Comparison of ENCODE assay signal across 8 cellular contexts in genomic region chr7:128869944-128870285, GRCh38. TPM values are rescaled to one million over a fixed set of nuclear protein-coding genes. Genes with fewer than 3 reads are reported as not detected.
DNase-seq lines count a peak whose midpoint lies in the region; ATAC-seq, FAIRE-seq and TF ChIP-seq lines count a peak whose summit lies in the region.

No MANE protein-coding gene starts in this region.

- TF ChIP-seq RAD21 in A549 (conservative IDR thresholded peaks at IDR 0.05 in 1 of 2, IDR thresholded peaks at IDR 0.05 in 1 of 2), result no peak

- H3K27ac Mint-ChIP-seq in immature natural killer cell, result no peak overlapping the region

- DNase-seq in A549 (ENCODE audit: low read depth in 1 of 2, low spot score in 1 of 2), result no peak
- DNase-seq in activated T-cell treated with anti-CD3 and anti-CD28 coated beads, Interleukin-2, amount 50 U/mL, for 48 hours, result peak; percentile 43 to 56
- no peak for DNase-seq in immature natural killer cell
- DNase-seq in thoracic aorta (ENCODE audit: low spot score), result no peak
- DNase-seq in DMS79 (lab: John Stamatoyannopoulos, UW), result no peak
- DNase-seq in frontal cortex (ENCODE audit: low spot score in 2 of 2), result no peak

- H3K9me3 ChIP-seq in A549 (no peaks in the 10 kb centered on the region), thoracic aorta (no peaks in the 10 kb centered on the region)

- no peak for TF ChIP-seq CTCF in A549 (IDR thresholded peaks at IDR 0.05)
- TF ChIP-seq CTCF in thoracic aorta (IDR thresholded peaks at IDR 0.05), result no peak

- H3K27ac ChIP-seq in A549 (peak overlapping the region; percentile 46 to 84; a peak in 4 of 6 replicates), thoracic aorta (no peak overlapping the region)

- peaks cover 0 to 8% (median 4%) of the 10 kb centered on the region in 3 donors for H3K36me3 Mint-ChIP-seq in immature natural killer cell

- H3K27me3 Mint-ChIP-seq in immature natural killer cell (ENCODE audit: low read depth in 3 of 3), result peaks cover 0 to 2% (median 2%) of the 10 kb centered on the region in 3 donors

- POLR2A ChIA-PET in A549 (lab: Yijun Ruan, JAX), result no interaction called here

- peak overlapping the region; percentile 47 for H3K4me3 ChIP-seq in A549
- peak overlapping the region; percentile 79 for H3K4me3 ChIP-seq in thoracic aorta

- peaks cover 12 to 23% of the 10 kb centered on the region in 2 donors for H3K4me1 Mint-ChIP-seq in immature natural killer cell

- peak overlapping the region; percentile 95 for H3K4me2 ChIP-seq in A549

- peaks cover 9% of the 10 kb centered on the region; the same call in 1 of the 3 replicates for H3K4me1 ChIP-seq in A549
- H3K4me1 ChIP-seq in thoracic aorta (ENCODE audit: control insufficient read depth in 1 of 2, low read depth in 2 of 2), result peaks cover 3 to 16% of the 10 kb centered on the region in 2 donors

- no peak for TF ChIP-seq EP300 in A549 (IDR thresholded peaks at IDR 0.05)

- no peak for TF ChIP-seq POLR2A in A549 (IDR thresholded peaks at IDR 0.05; ENCODE audit: low read length)

- CTCF ChIA-PET in A549 (lab: Yijun Ruan, JAX), result interaction anchor here (17.4 kb wide), 1 partner anchor 13 kb away, joined by 225 read pairs; no protein-coding TSS in a partner anchor

- 88% methylated on average over 12 of the region's 30 CpGs for WGBS in A549 (ENCODE audit: missing lambda C conversion rate)

- ATAC-seq in A549, result no peak
- ATAC-seq in GM21825 (IDR thresholded peaks at IDR 0.05; ENCODE audit: unreplicated experiment), result peak; percentile 8
- no peak for ATAC-seq in thoracic aorta (ENCODE audit: insufficient number of reproducible peaks, low FRiP score, low read depth)
- ATAC-seq in GM21526 (IDR thresholded peaks at IDR 0.05; ENCODE audit: low FRiP score, unreplicated experiment), result no peak

- H3K27me3 ChIP-seq in thoracic aorta (replicated peaks; ENCODE audit: insufficient read depth), result no peaks in the 10 kb centered on the region

- no peak for FAIRE-seq in A549 (lab: Jason Lieb, UNC)
- FAIRE-seq in frontal cortex (lab: Jason Lieb, UNC), result no peak

- no peaks in the 10 kb centered on the region for H3K9me3 Mint-ChIP-seq in immature natural killer cell

- peaks cover 9% of the 10 kb centered on the region for H3K36me3 ChIP-seq in thoracic aorta

- peak overlapping the region; percentile 77 to 83 (median 82) for H3K4me3 Mint-ChIP-seq in immature natural killer cell

TF ChIP-seq in A549, 52 proteins besides CTCF, POLR2A, EP300 and RAD21:
- TF ChIP-seq SMC3 (IDR thresholded peaks at IDR 0.05) (no peak), CBX2 (IDR thresholded peaks at IDR 0.05; ENCODE audit: borderline replicate concordance, low read depth) (no peak), ATOH8 (CRISPR knock-in tag; IDR thresholded peaks at IDR 0.05; ENCODE audit: low read depth) (no peak), JUNB (IDR thresholded peaks at IDR 0.05) (no peak), NR3C1 (IDR thresholded peaks at IDR 0.05) (no peak), HES2 (IDR thresholded peaks at IDR 0.05) (no peak), FOSL2 (IDR thresholded peaks at IDR 0.05) (no peak), FOSL2 (CRISPR knock-in tag; IDR thresholded peaks at IDR 0.05) (no peak), E2F6 (IDR thresholded peaks at IDR 0.05; ENCODE audit: borderline replicate concordance, low read depth) (no peak), BCL3 (IDR thresholded peaks at IDR 0.05) (no peak)

RNA-seq across cellular contexts. Expression of gene ATP6V1F, which starts 7.3 kb away (rescaled TPM):
- polyA plus RNA-seq in A549 (2011; rRNA removed) (155 and 180 TPM in 2 replicates), A549 (2017; fragmentation: RNase III; extraction: RNeasy Plus Mini Kit Qiagen cat#74134 plus additional on column Dnase treatment) (201 to 230 TPM (median 229 TPM) in 3 replicates), immature natural killer cell (100 to 1,000 TPM; 358 to 616 (median 487) TPM)
- polyA plus RNA-seq in A549 (2012; cell fraction: cytosol; rRNA removed), result 386 and 423 TPM in 2 replicates
- 183 and 192 TPM in 2 replicates for polyA plus RNA-seq in A549 (2012; cell fraction: nucleus; rRNA removed)
- 46.3 and 46.9 TPM in 2 replicates for polyA minus RNA-seq in A549 (2011; rRNA and poly(A)+ RNA removed)
- total RNA-seq in thoracic aorta (10 to 100 TPM; 73.6 to 96.0 TPM), frontal cortex (74.6 TPM)

RNA-seq across cellular contexts. Expression of gene FLNC, which starts 39.7 kb away (rescaled TPM):
- polyA plus RNA-seq in A549 (2011; rRNA removed) (0.43 and 0.60 TPM in 2 replicates), A549 (2017; fragmentation: RNase III; extraction: RNeasy Plus Mini Kit Qiagen cat#74134 plus additional on column Dnase treatment) (3.2 to 3.4 TPM (median 3.4 TPM) in 3 replicates), immature natural killer cell (not detected)
- 0.70 and 1.1 TPM in 2 replicates for polyA plus RNA-seq in A549 (2012; cell fraction: cytosol; rRNA removed)
- 2.1 and 2.7 TPM in 2 replicates for polyA plus RNA-seq in A549 (2012; cell fraction: nucleus; rRNA removed)
- polyA minus RNA-seq in A549 (2011; rRNA and poly(A)+ RNA removed), result 1.7 and 3.0 TPM in 2 replicates
- total RNA-seq in thoracic aorta (100 to 1,000 TPM; 157 to 273 TPM), frontal cortex (2.4 TPM)

RNA-seq across cellular contexts. Expression of gene KCP, which starts 40.6 kb away (rescaled TPM):
- polyA plus RNA-seq in A549 (2011; rRNA removed) (0.05 TPM in 1 of 2 replicates, not detected in the other), A549 (2017; fragmentation: RNase III; extraction: RNeasy Plus Mini Kit Qiagen cat#74134 plus additional on column Dnase treatment) (0.07 to 0.18 TPM (median 0.14 TPM) in 3 replicates), immature natural killer cell (under 1 TPM in 1 of 3 donors, not detected in 2; 0.16 TPM)
- polyA plus RNA-seq in A549 (2012; cell fraction: cytosol; rRNA removed), result 0.03 and 0.06 TPM in 2 replicates
- 0.15 and 0.31 TPM in 2 replicates for polyA plus RNA-seq in A549 (2012; cell fraction: nucleus; rRNA removed)
- polyA minus RNA-seq in A549 (2011; rRNA and poly(A)+ RNA removed), result not detected in 2 replicates
- total RNA-seq in thoracic aorta (1 to 10 TPM in 1 of 2 donors, under 1 TPM in 1; 0.81 to 2.0 TPM), frontal cortex (0.41 TPM)

Comparison
In these comparisons a context has a peak if more than half of its experiments do, and no peak if none do; other contexts are left out.
1. DNase-seq: peak in activated T-cell treated with anti-CD3 and anti-CD28 coated beads, Interleukin-2, amount 50 U/mL, for 48 hours (2 of 2); none in A549 (0 of 2), immature natural killer cell (0 of 3), thoracic aorta (single experiment), DMS79 (single experiment) and frontal cortex (0 of 2).
2. H3K27ac ChIP-seq: peak in A549 (2 of 2); none in thoracic aorta (0 of 2).
3. RNA of gene FLNC, which starts 39.7 kb away (total RNA-seq): 157 to 273 TPM in thoracic aorta; 2.4 TPM in frontal cortex (single experiment); every median in the first group is over 10 times any median in the second.